ENCODE assay signal across 19 cellular contexts in the genomic region with DNA sequence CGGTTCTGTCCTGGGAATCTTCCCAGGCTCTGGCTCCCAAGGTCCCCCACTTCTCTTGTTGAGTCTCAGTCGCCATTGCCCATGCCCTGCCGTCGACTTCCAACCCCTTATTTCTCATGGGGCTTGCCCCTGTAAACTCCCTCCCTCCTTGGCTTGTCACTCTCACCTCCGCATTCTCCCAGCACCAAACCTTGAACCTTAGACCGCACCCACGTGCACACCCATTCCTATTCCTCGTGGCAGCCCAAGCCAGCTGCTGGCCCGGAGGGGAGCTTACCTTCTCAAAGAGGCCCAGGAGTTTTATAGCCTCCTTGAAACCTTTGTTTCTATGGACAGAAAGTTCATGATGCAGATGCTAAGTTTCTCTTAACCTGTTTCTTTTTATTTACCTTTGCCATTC. TPM values are rescaled to one million over a fixed set of nuclear protein-coding genes. Genes with fewer than 3 reads are reported as not detected.
DNase-seq lines count a peak whose midpoint lies in the region; ATAC-seq and TF ChIP-seq lines count a peak whose summit lies in the region.
"Had no signal": no experiment of that assay in that cellular context is flagged by ENCODE, and none has a peak within 500 bp of the region (broad histone marks: within the 10 kb centered on the region; RNA-seq: fewer than 3 reads in every experiment).

No MANE protein-coding gene starts in this region.

- peaks cover 26% of the 10 kb centered on the region for H3K4me1 ChIP-seq in IMR-90 (ENCODE audit: control insufficient read depth, insufficient read depth, low read length)
- H3K4me1 ChIP-seq in colonic mucosa, result peaks cover 11% of the 10 kb centered on the region
- H3K4me1 ChIP-seq in mucosa of rectum (ENCODE audit: control insufficient read depth in 2 of 2, insufficient read depth in 2 of 2, low read length in 2 of 2), result peaks cover 25 to 36% of the 10 kb centered on the region in 2 donors

- H3K27ac Mint-ChIP-seq in stimulated activated memory B cell treated with anti-CD40 and anti-IgM and Interleukin-4, amounts not matched to agents 10 μg/mL and 1 μg/mL and 100 μg/mL, for 72 hours, result peak overlapping the region; percentile 7
- no peak overlapping the region for H3K27ac Mint-ChIP-seq in natural killer cell treated with Interleukin-12 subunit alpha and Interleukin-12 subunit beta and Interleukin-15 and Interleukin-18, amount 100 ng/mL, for 72 hours
- H3K27ac Mint-ChIP-seq: CD8-positive, alpha-beta memory T cell had no signal

- no peak overlapping the region for H2BK5ac ChIP-seq in IMR-90 (ENCODE audit: low read depth, low read length, poor library complexity, severe bottlenecking)

- peaks cover 51% of the 10 kb centered on the region for H3K4me1 Mint-ChIP-seq in stimulated activated memory B cell treated with anti-CD40 and anti-IgM and Interleukin-4, amounts not matched to agents 10 μg/mL and 1 μg/mL and 100 μg/mL, for 72 hours
- peaks cover 0 to 3% of the 10 kb centered on the region in 2 donors for H3K4me1 Mint-ChIP-seq in natural killer cell treated with Interleukin-12 subunit alpha and Interleukin-12 subunit beta and Interleukin-15 and Interleukin-18, amount 100 ng/mL, for 72 hours (ENCODE audit: low read depth in 2 of 2)

- peaks cover 49% of the 10 kb centered on the region for H3K9me1 ChIP-seq in IMR-90 (ENCODE audit: insufficient read depth, low read length)

- no peak overlapping the region for H2BK15ac ChIP-seq in IMR-90 (ENCODE audit: low read depth, low read length)

- H3K56ac ChIP-seq in IMR-90 (ENCODE audit: extremely low read depth, insufficient read depth, low read length), result no peak overlapping the region

- H2BK20ac ChIP-seq in IMR-90 (ENCODE audit: low read depth, low read length), result no peak overlapping the region

- no peak overlapping the region for H3K4me2 ChIP-seq in IMR-90 (ENCODE audit: low read depth, low read length)
- H3K4me2 ChIP-seq: KMS-11 had no signal

- POLR2A ChIA-PET in IMR-90 (lab: Charles Lee; ENCODE audit: unreplicated experiment), result no interaction called here

- H3K23ac ChIP-seq in IMR-90 (ENCODE audit: low read depth, low read length), result no peak overlapping the region

- no peak overlapping the region for H4K91ac ChIP-seq in IMR-90 (ENCODE audit: insufficient read depth, low read depth, low read length)

- CTCF ChIA-PET in IMR-90 (lab: Yijun Ruan, JAX), result no interaction called here

- TF ChIP-seq CTCF in IMR-90 (conservative IDR thresholded peaks at IDR 0.05; ENCODE audit: low read depth, low read length) (no peak), colonic mucosa (IDR thresholded peaks at IDR 0.05) (no peak)

- H2AK9ac ChIP-seq in IMR-90 (replicated peaks; ENCODE audit: low read depth, low read length, poor library complexity), result no peak overlapping the region

- H3K9me3 Mint-ChIP-seq in stimulated activated memory B cell treated with anti-CD40 and anti-IgM and Interleukin-4, amounts not matched to agents 10 μg/mL and 1 μg/mL and 100 μg/mL, for 72 hours, result no peaks in the 10 kb centered on the region
- H3K9me3 Mint-ChIP-seq in natural killer cell treated with Interleukin-12 subunit alpha and Interleukin-12 subunit beta and Interleukin-15 and Interleukin-18, amount 100 ng/mL, for 72 hours, result no peaks in the 10 kb centered on the region
- H3K9me3 Mint-ChIP-seq: CD8-positive, alpha-beta memory T cell had no signal

- no peak overlapping the region for H3K4me3 Mint-ChIP-seq in stimulated activated memory B cell treated with anti-CD40 and anti-IgM and Interleukin-4, amounts not matched to agents 10 μg/mL and 1 μg/mL and 100 μg/mL, for 72 hours
- H3K4me3 Mint-ChIP-seq in natural killer cell treated with Interleukin-12 subunit alpha and Interleukin-12 subunit beta and Interleukin-15 and Interleukin-18, amount 100 ng/mL, for 72 hours, result no peak overlapping the region

- H3K27ac ChIP-seq in IMR-90 (ENCODE audit: insufficient read depth, low read length), result no peak overlapping the region
- H3K27ac ChIP-seq in colonic mucosa, result no peak overlapping the region
- peak overlapping the region; percentile 50 to 53 for H3K27ac ChIP-seq in mucosa of rectum (ENCODE audit: low read depth in 2 of 2, low read length in 2 of 2)
- H3K27ac ChIP-seq: BLaER1 treated with 17β-estradiol and CSF1 and Interleukin-3, amounts not matched to agents 10 nM and 100 nM; KMS-11; SK-N-MC had no signal

- no peak overlapping the region for H2BK120ac ChIP-seq in IMR-90 (ENCODE audit: low read depth, low read length)

- 90% methylated on average over 2 of the region's 9 CpGs; no CpG with 5 or more reads in 1 of the 2 experiments for WGBS in IMR-90 (ENCODE audit: extremely low coverage in 2 of 2, insufficient read length in 1 of 2), 2 experiments

- no peaks in the 10 kb centered on the region for H3K9me3 ChIP-seq in IMR-90 (ENCODE audit: control insufficient read depth, insufficient read depth, low read length)
- no peaks in the 10 kb centered on the region for H3K9me3 ChIP-seq in colonic mucosa
- H3K9me3 ChIP-seq in mucosa of rectum (ENCODE audit: control insufficient read depth in 2 of 2, low read length in 2 of 2), result no peaks in the 10 kb centered on the region
- H3K9me3 ChIP-seq: BLaER1 treated with 17β-estradiol and CSF1 and Interleukin-3, amounts not matched to agents 10 nM and 100 nM had no signal

- peaks cover 6% of the 10 kb centered on the region for H3K36me3 Mint-ChIP-seq in stimulated activated memory B cell treated with anti-CD40 and anti-IgM and Interleukin-4, amounts not matched to agents 10 μg/mL and 1 μg/mL and 100 μg/mL, for 72 hours
- no peaks in the 10 kb centered on the region for H3K36me3 Mint-ChIP-seq in natural killer cell treated with Interleukin-12 subunit alpha and Interleukin-12 subunit beta and Interleukin-15 and Interleukin-18, amount 100 ng/mL, for 72 hours
- H3K36me3 Mint-ChIP-seq: CD8-positive, alpha-beta memory T cell had no signal

- intact Hi-C loops in IMR-90 (cut with micrococcal nuclease), result no loop called here
- intact Hi-C loops in colonic mucosa (cut with DNase I), result no loop called here

- peak overlapping the region; percentile 9 for H2AFZ ChIP-seq in IMR-90 (replicated peaks; ENCODE audit: low read length, poor library complexity)

- ATAC-seq in IMR-90 (ENCODE audit: low read depth) (no peak), GM21723 (IDR thresholded peaks at IDR 0.05; ENCODE audit: unreplicated experiment) (no peak)
- no peak for ATAC-seq in stimulated activated memory B cell treated with anti-CD40 and anti-IgM and Interleukin-4, amounts not matched to agents 10 μg/mL and 1 μg/mL and 100 μg/mL, for 72 hours
- ATAC-seq in natural killer cell treated with Interleukin-12 subunit alpha and Interleukin-12 subunit beta and Interleukin-15 and Interleukin-18, amount 100 ng/mL, for 72 hours, result no peak
- ATAC-seq: Right ventricle myocardium inferior had no signal

- dilution Hi-C loops in IMR-90 (cut with HindIII; ENCODE audit: low sequenced_read_pairs, unreplicated experiment), result no loop called here

- H3K27me3 ChIP-seq in IMR-90 (ENCODE audit: control insufficient read depth, insufficient read depth, low read length), result no peaks in the 10 kb centered on the region
- H3K27me3 ChIP-seq in colonic mucosa, result no peaks in the 10 kb centered on the region
- H3K27me3 ChIP-seq in mucosa of rectum (ENCODE audit: control insufficient read depth in 2 of 2, insufficient read depth in 2 of 2, low read length in 2 of 2), result no peaks in the 10 kb centered on the region

- H4K5ac ChIP-seq in IMR-90 (ENCODE audit: low read depth, low read length), result no peak overlapping the region

- H3K9ac ChIP-seq in IMR-90 (ENCODE audit: low read depth, low read length), result no peak overlapping the region
- no peak overlapping the region for H3K9ac ChIP-seq in colonic mucosa (ENCODE audit: low read depth in 2 of 2, low read length in 2 of 2)
- no peak overlapping the region for H3K9ac ChIP-seq in mucosa of rectum (ENCODE audit: low read depth in 1 of 2, low read length in 2 of 2)
- H3K9ac ChIP-seq: BLaER1 treated with 17β-estradiol and CSF1 and Interleukin-3, amounts not matched to agents 10 nM and 100 nM; KMS-11 had no signal

- H3K4me3 ChIP-seq in IMR-90 (ENCODE audit: insufficient read depth, low read depth, low read length), result no peak overlapping the region
- no peak overlapping the region for H3K4me3 ChIP-seq in colonic mucosa
- no peak overlapping the region for H3K4me3 ChIP-seq in mucosa of rectum (ENCODE audit: low read length in 2 of 2)
- H3K4me3 ChIP-seq: BLaER1 treated with 17β-estradiol and CSF1 and Interleukin-3, amounts not matched to agents 10 nM and 100 nM; SK-N-MC had no signal

- H3K79me1 ChIP-seq in IMR-90 (ENCODE audit: low read depth in 1 of 2, low read length in 2 of 2), result peaks cover 38 to 87% of the 10 kb centered on the region in 2 experiments

- peaks cover 86% of the 10 kb centered on the region for H4K20me1 ChIP-seq in IMR-90 (ENCODE audit: insufficient read depth, low read length)

- H3K18ac ChIP-seq in IMR-90 (ENCODE audit: low read depth, low read length), result no peak overlapping the region

- TF ChIP-seq POLR2A in IMR-90 (IDR thresholded peaks at IDR 0.05; ENCODE audit: low read depth, low read length), result no peak

- no peaks in the 10 kb centered on the region for H3K27me3 Mint-ChIP-seq in stimulated activated memory B cell treated with anti-CD40 and anti-IgM and Interleukin-4, amounts not matched to agents 10 μg/mL and 1 μg/mL and 100 μg/mL, for 72 hours
- peaks cover 12 to 13% of the 10 kb centered on the region in 2 donors for H3K27me3 Mint-ChIP-seq in natural killer cell treated with Interleukin-12 subunit alpha and Interleukin-12 subunit beta and Interleukin-15 and Interleukin-18, amount 100 ng/mL, for 72 hours

- H2AK5ac ChIP-seq in IMR-90 (ENCODE audit: low read depth, low read length), result no peak overlapping the region

- H4K8ac ChIP-seq in IMR-90 (ENCODE audit: low read depth in 2 of 2, low read length in 2 of 2), result no peak overlapping the region

- H3K14ac ChIP-seq in IMR-90 (replicated peaks; ENCODE audit: low read depth, low read length), result no peak overlapping the region

- H3K36me3 ChIP-seq in IMR-90 (ENCODE audit: control insufficient read depth, insufficient read depth, low read length) (peaks cover 44% of the 10 kb centered on the region), colonic mucosa (no peaks in the 10 kb centered on the region), mucosa of rectum (ENCODE audit: control insufficient read depth in 2 of 2, insufficient read depth in 2 of 2, low read length in 2 of 2) (peaks cover 16 to 20% of the 10 kb centered on the region in 2 donors)

- no TSS peak for BruUV-seq in IMR-90 (replicated peaks; lab: Mats Ljungman, UMichigan)

- H3K4ac ChIP-seq in IMR-90 (ENCODE audit: low read depth, low read length), result no peak overlapping the region

- in situ Hi-C loops in IMR-90 (cut with MboI; ENCODE audit: low sequenced_read_pairs), result no loop called here

- DNase-seq in IMR-90 (no peak), colonic mucosa (peak; percentile 85), GM19240 (ENCODE audit: insufficient read length, low spot score) (no peak), AG20443 (ENCODE audit: low spot score) (no peak)
- no peak for DNase-seq in natural killer cell treated with Interleukin-12 subunit alpha and Interleukin-12 subunit beta and Interleukin-15 and Interleukin-18, amount 100 ng/mL, for 72 hours (ENCODE audit: low spot score)
- DNase-seq: CD8-positive, alpha-beta memory T cell; DMS53; EL; H7; NCI-H1048; NCI-H146; NCI-H2081 treated with DMSO at 0.1 percent for 48 hours had no signal

- no peak for TF ChIP-seq RAD21 in IMR-90 (IDR thresholded peaks at IDR 0.05; ENCODE audit: low read length)

RNA-seq across cellular contexts. Expression of gene JDP2, which starts 4.6 kb away (rescaled TPM):
- 35.7 and 38.9 TPM in 2 replicates for total RNA-seq in IMR-90 (2012; rRNA removed)
- polyA plus RNA-seq in IMR-90 (2012; rRNA removed), result 38.4 and 39.7 TPM in 2 replicates
- polyA plus RNA-seq in IMR-90 (2012; cell fraction: cytosol; rRNA removed), result 47.8 and 52.8 TPM in 2 replicates
- polyA plus RNA-seq in IMR-90 (2012; cell fraction: nucleus; rRNA removed; ENCODE audit: low replicate concordance), result 18.7 and 32.8 TPM in 2 replicates
- 10 to 100 TPM; 19.4 to 37.1 TPM for total RNA-seq in colonic mucosa
- under 1 TPM; 0.61 to 0.83 TPM for total RNA-seq in natural killer cell treated with Interleukin-12 subunit alpha and Interleukin-12 subunit beta and Interleukin-15 and Interleukin-18, amount 100 ng/mL, for 72 hours
- polyA plus RNA-seq: CD8-positive, alpha-beta memory T cell had no signal

Comparison
In these comparisons a context has a peak if more than half of its experiments do, and no peak if none do; other contexts are left out.
1. H3K27ac ChIP-seq: peak in mucosa of rectum (2 of 2); none in IMR-90 (single experiment) and colonic mucosa (single experiment).
2. RNA of gene JDP2, which starts 4.6 kb away (total RNA-seq): 19.4 to 37.1 TPM in colonic mucosa and 35.7 to 38.9 TPM in IMR-90; 0.61 to 0.83 TPM in natural killer cell treated with Interleukin-12 subunit alpha and Interleukin-12 subunit beta and Interleukin-15 and Interleukin-18, amount 100 ng/mL, for 72 hours; every median in the first group is over 10 times any median in the second.